In the genomic region with DNA sequence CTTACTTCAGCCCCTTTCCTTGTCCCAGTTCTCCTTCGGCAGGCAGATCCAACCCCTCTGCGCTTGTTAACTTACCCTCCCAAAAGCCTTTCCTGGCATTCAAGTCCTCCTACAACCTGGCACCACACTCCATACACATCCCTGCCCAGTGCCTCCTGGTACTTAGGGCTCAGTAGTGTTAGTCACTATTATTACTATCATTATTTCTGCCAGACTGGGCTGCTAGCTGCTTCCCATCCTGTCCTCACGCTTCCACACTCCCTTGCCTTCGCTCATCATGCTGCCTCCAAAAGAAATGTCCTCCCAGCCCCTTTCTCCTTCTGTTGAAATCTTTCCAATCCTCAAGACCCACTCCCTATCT, we compare ENCODE assay signal across 9 cellular contexts. TPM values are rescaled to one million over a fixed set of nuclear protein-coding genes. Genes with fewer than 3 reads are reported as not detected.
DNase-seq lines count a peak whose midpoint lies in the region; ATAC-seq lines count a peak whose summit lies in the region.
"Had no signal": no experiment of that assay in that cellular context is flagged by ENCODE, and none has a peak within 500 bp of the region (broad histone marks: within the 10 kb centered on the region; RNA-seq: fewer than 3 reads in every experiment).

No MANE protein-coding gene starts in this region.

- no peaks in the 10 kb centered on the region for H3K9me3 Mint-ChIP-seq in activated naive CD8-positive, alpha-beta T cell treated with anti-CD3 and anti-CD28 coated beads for 36 hours

- no peaks in the 10 kb centered on the region for H3K9me3 ChIP-seq in stomach smooth muscle (ENCODE audit: control insufficient read depth in 2 of 2, low read length in 2 of 2)

- peak overlapping the region; percentile 84 to 99 for H3K9ac ChIP-seq in stomach smooth muscle (ENCODE audit: low read length in 2 of 2)

- H3K36me3 Mint-ChIP-seq in activated naive CD8-positive, alpha-beta T cell treated with anti-CD3 and anti-CD28 coated beads for 36 hours, result peaks cover 25% of the 10 kb centered on the region

- peaks cover 77% of the 10 kb centered on the region for H3K4me1 ChIP-seq in stomach smooth muscle (ENCODE audit: control insufficient read depth, insufficient read depth, low read length)

- no peaks in the 10 kb centered on the region for H3K36me3 ChIP-seq in stomach smooth muscle (ENCODE audit: control insufficient read depth in 2 of 2, insufficient read depth in 2 of 2, low read length in 2 of 2)

- H3K4me3 ChIP-seq in stomach smooth muscle (ENCODE audit: low read length in 2 of 2), result peak overlapping the region in 1 of 2 donors; percentile 93

- no peaks in the 10 kb centered on the region for H3K27me3 Mint-ChIP-seq in activated naive CD8-positive, alpha-beta T cell treated with anti-CD3 and anti-CD28 coated beads for 36 hours

- peak overlapping the region; percentile 98 for H3K27ac ChIP-seq in stomach smooth muscle (ENCODE audit: low read length)

- ATAC-seq in GM21367 (IDR thresholded peaks at IDR 0.05; ENCODE audit: unreplicated experiment), result no peak
- ATAC-seq in GM18519 (IDR thresholded peaks at IDR 0.05; ENCODE audit: low FRiP score, unreplicated experiment), result no peak

- DNase-seq in HT-29 (ENCODE audit: low spot score) (peak; percentile 39), kidney glomerular epithelial cell (lab: John Stamatoyannopoulos, UW) (peak; percentile 79), hepatic stellate cell (ENCODE audit: low spot score) (no peak), SHP77 treated with DMSO at 0.1 percent for 48 hours (lab: John Stamatoyannopoulos, UW) (no peak)
- DNase-seq in activated naive CD8-positive, alpha-beta T cell treated with anti-CD3 and anti-CD28 coated beads for 36 hours, result no peak
- DNase-seq: NCI-H2029 had no signal

- peaks cover 70% of the 10 kb centered on the region for H3K4me1 Mint-ChIP-seq in activated naive CD8-positive, alpha-beta T cell treated with anti-CD3 and anti-CD28 coated beads for 36 hours

- no peaks in the 10 kb centered on the region for H3K27me3 ChIP-seq in stomach smooth muscle (ENCODE audit: control insufficient read depth in 1 of 2, insufficient read depth in 2 of 2, low read length in 2 of 2)

- peak overlapping the region; percentile 98 for H3K27ac Mint-ChIP-seq in activated naive CD8-positive, alpha-beta T cell treated with anti-CD3 and anti-CD28 coated beads for 36 hours

- H3K4me3 Mint-ChIP-seq in activated naive CD8-positive, alpha-beta T cell treated with anti-CD3 and anti-CD28 coated beads for 36 hours, result peak overlapping the region; percentile 89

RNA-seq across cellular contexts. Expression of gene HDAC7, which starts 1.6 kb away (rescaled TPM):
- total RNA-seq in HT-29 (2014; rRNA removed; shearing (Covaris generic)), result 51.7 and 55.6 TPM in 2 replicates
- total RNA-seq in activated naive CD8-positive, alpha-beta T cell treated with anti-CD3 and anti-CD28 coated beads for 36 hours, result 100 to 1,000 TPM; 233 to 246 TPM

RNA-seq across cellular contexts. Expression of gene SLC48A1, which starts 48.3 kb away (rescaled TPM):
- total RNA-seq in HT-29 (2014; rRNA removed; shearing (Covaris generic)), result 31.1 and 35.7 TPM in 2 replicates
- total RNA-seq in activated naive CD8-positive, alpha-beta T cell treated with anti-CD3 and anti-CD28 coated beads for 36 hours, result 1 to 10 TPM; 5.4 to 6.0 TPM

Comparison
In these comparisons a context has a peak if more than half of its experiments do, and no peak if none do; other contexts are left out.
1. DNase-seq: peak in HT-29 (single experiment) and kidney glomerular epithelial cell (single experiment); none in activated naive CD8-positive, alpha-beta T cell treated with anti-CD3 and anti-CD28 coated beads for 36 hours (single experiment), hepatic stellate cell (single experiment) and SHP77 treated with DMSO at 0.1 percent for 48 hours (single experiment).